In the genomic region with DNA sequence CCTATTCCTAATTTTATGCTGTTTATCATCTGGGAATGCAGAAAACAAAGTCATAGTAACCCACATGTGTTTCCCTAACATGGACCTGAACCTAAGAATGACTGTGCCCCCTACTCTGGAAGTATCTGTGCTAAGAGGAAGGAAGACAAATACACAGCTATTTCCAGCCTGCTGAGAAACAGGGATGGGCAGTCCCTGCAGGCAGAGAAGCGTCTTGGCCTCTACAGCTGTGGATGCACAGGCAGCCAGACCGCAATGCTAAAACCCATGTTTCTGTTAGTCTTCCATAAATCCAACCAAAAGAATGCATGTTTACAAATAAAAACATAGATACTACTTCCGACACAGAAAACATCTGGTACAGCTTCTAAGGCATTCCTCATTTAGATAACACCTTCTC, we compare ENCODE assay signal across 9 cellular contexts. TPM values are rescaled to one million over a fixed set of nuclear protein-coding genes. Genes with fewer than 3 reads are reported as not detected.
DNase-seq lines count a peak whose midpoint lies in the region; ATAC-seq and TF ChIP-seq lines count a peak whose summit lies in the region.
"Had no signal": no experiment of that assay in that cellular context is flagged by ENCODE, and none has a peak within 500 bp of the region (broad histone marks: within the 10 kb centered on the region; RNA-seq: fewer than 3 reads in every experiment).

No MANE protein-coding gene starts in this region.

- TF ChIP-seq POLR2A in suprapubic skin (IDR thresholded peaks at IDR 0.05): no peak

- TF ChIP-seq CTCF in astrocyte of the spinal cord (IDR thresholded peaks at IDR 0.05; ENCODE audit: low read depth, low read length) (no peak), suprapubic skin (IDR thresholded peaks at IDR 0.05) (no peak), GM10266 (IDR thresholded peaks at IDR 0.05; ENCODE audit: control insufficient read depth, insufficient read depth, low read depth, missing control alignments) (no peak)

- in situ Hi-C loops in astrocyte of the spinal cord (cut with HindIII; ENCODE audit: low sequenced_read_pairs): no loop called here

- no peaks in the 10 kb centered on the region for H3K27me3 Mint-ChIP-seq in T-helper 2 cell treated with Interferon-gamma antibody and Interleukin-4, amounts not matched to agents 5 μg/mL and 100 μg/mL, for 36 hours (ENCODE audit: low read depth)

- H3K27ac Mint-ChIP-seq in T-helper 2 cell treated with Interferon-gamma antibody and Interleukin-4, amounts not matched to agents 5 μg/mL and 100 μg/mL, for 36 hours: peak overlapping the region; percentile 82

- peaks cover 29% of the 10 kb centered on the region for H3K4me1 ChIP-seq in suprapubic skin

- peak; percentile 51 for ATAC-seq in left lobe of liver

- WGBS in suprapubic skin: 58% methylated on average over 3 of the region's 3 CpGs

- H3K4me3 ChIP-seq in astrocyte of the spinal cord (ENCODE audit: low read depth, low read length): no peak overlapping the region
- peak overlapping the region; percentile 18 for H3K4me3 ChIP-seq in suprapubic skin

- H3K36me3 Mint-ChIP-seq in T-helper 2 cell treated with Interferon-gamma antibody and Interleukin-4, amounts not matched to agents 5 μg/mL and 100 μg/mL, for 36 hours (ENCODE audit: low read depth): peaks cover 14% of the 10 kb centered on the region

- H3K4me1 Mint-ChIP-seq in T-helper 2 cell treated with Interferon-gamma antibody and Interleukin-4, amounts not matched to agents 5 μg/mL and 100 μg/mL, for 36 hours (ENCODE audit: low read depth): peaks cover 51% of the 10 kb centered on the region

- no peaks in the 10 kb centered on the region for H3K9me3 ChIP-seq in suprapubic skin

- no peaks in the 10 kb centered on the region for H3K36me3 ChIP-seq in suprapubic skin

- peak overlapping the region; percentile 55 for H3K4me3 Mint-ChIP-seq in T-helper 2 cell treated with Interferon-gamma antibody and Interleukin-4, amounts not matched to agents 5 μg/mL and 100 μg/mL, for 36 hours

- peak overlapping the region; percentile 82 for H3K27ac ChIP-seq in suprapubic skin

- H3K27me3 ChIP-seq in suprapubic skin: no peaks in the 10 kb centered on the region

- DNase-seq in T-helper 2 cell treated with Interferon-gamma antibody and Interleukin-4, amounts not matched to agents 5 μg/mL and 100 μg/mL, for 36 hours (ENCODE audit: low spot score): no peak
- no peak for DNase-seq in T-helper 2 cell
- peak; percentile 36 for DNase-seq in astrocyte of the spinal cord (ENCODE audit: low read depth, low spot score)
- DNase-seq in left lobe of liver (ENCODE audit: low spot score): no peak
- no peak for DNase-seq in suprapubic skin (ENCODE audit: low spot score in 2 of 2)
- no peak for DNase-seq in GM10266 (ENCODE audit: extremely low spot score)
- no peak for DNase-seq in DMS114 treated with DMSO at 0.1 percent for 48 hours (lab: John Stamatoyannopoulos, UW; ENCODE audit: unreplicated experiment)
- no peak for DNase-seq in germinal center (ENCODE audit: low spot score)
- DNase-seq: NCI-H1092 had no signal

- H3K9me3 Mint-ChIP-seq in T-helper 2 cell treated with Interferon-gamma antibody and Interleukin-4, amounts not matched to agents 5 μg/mL and 100 μg/mL, for 36 hours: no peaks in the 10 kb centered on the region

- TF ChIP-seq EP300 in suprapubic skin (IDR thresholded peaks at IDR 0.05): no peak

RNA-seq across cellular contexts. Expression of gene DUSP16, which starts 56.1 kb away (rescaled TPM):
- 46.2 TPM for total RNA-seq in left lobe of liver
- 10 to 100 TPM; 20.3 to 33.2 (median 24.8) TPM for total RNA-seq in suprapubic skin
